ENCODE assay signal across 20 cellular contexts in genomic region chr18:7630731-7631442, GRCh38.
"Had no signal": no experiment of that assay in that cellular context is flagged by ENCODE, and none has a peak within 500 bp of the region (broad histone marks: within the 10 kb centered on the region; RNA-seq: fewer than 3 reads in every experiment).

No MANE protein-coding gene starts in this region.

- H3K4me3 ChIP-seq: dorsolateral prefrontal cortex, gastroesophageal sphincter, lung, pancreas, testis, transverse colon had no signal

- H3K36me3 ChIP-seq: gastroesophageal sphincter, pancreas, transverse colon had no signal

- H3K4me1 ChIP-seq: testis had no signal

- FAIRE-seq: endometrium, kidney, pancreas had no signal

- H3K9me3 ChIP-seq: gastroesophageal sphincter, pancreas, testis, transverse colon had no signal

- DNase-seq: cortex of kidney; dorsolateral prefrontal cortex; effector CD8-positive, alpha-beta T cell; glutamatergic neuron; kidney; left cardiac atrium; left ventricle myocardium superior; mesenchymal stem cell; naive B cell; occipital lobe; pancreas; right cardiac atrium; stimulated activated CD4-positive, alpha-beta T cell treated with anti-CD3 and anti-CD28 coated beads, Interleukin-4, amount 100 ng/mL, for 24 hours; testis; transverse colon had no signal

- H3K27me3 ChIP-seq: dorsolateral prefrontal cortex, gastroesophageal sphincter, pancreas, testis, transverse colon had no signal

- ATAC-seq: esophagus mucosa; gastroesophageal sphincter; left cardiac atrium; left ventricle myocardium superior; pancreas; right cardiac atrium; stimulated activated memory B cell treated with anti-CD40 and anti-IgM and Interleukin-4, amounts not matched to agents 10 μg/mL and 1 μg/mL and 100 μg/mL, for 72 hours had no signal

- H3K27ac ChIP-seq: dorsolateral prefrontal cortex, gastroesophageal sphincter, pancreas, testis, transverse colon had no signal
